ENCODE assay signal across 8 cellular contexts in genomic region chr16:88811850-88812736, GRCh38. TPM values are rescaled to one million over a fixed set of nuclear protein-coding genes. Genes with fewer than 3 reads are reported as not detected.
A peak's percentile ranks its signal among the peaks of the same experiment; 100 is the strongest.
DNase-seq lines count a peak whose midpoint lies in the region; ATAC-seq and TF ChIP-seq lines count a peak whose summit lies in the region.

TSS of gene APRT (minus strand) at chr16:88811928. CDS start at chr16:88811899, 29 bp downstream.

- H3K4me1 ChIP-seq in HUES6 (ENCODE audit: control insufficient read depth, insufficient read depth, low read length): peaks cover 14% of the 10 kb centered on the region
- H3K4me1 ChIP-seq in NT2/D1 (ENCODE audit: insufficient read depth, insufficient read length): peaks cover 30% of the 10 kb centered on the region

- H3K36me3 ChIP-seq in HUES6 (ENCODE audit: control insufficient read depth, insufficient read depth, low read length) (peaks cover 35% of the 10 kb centered on the region), NT2/D1 (ENCODE audit: insufficient read depth, insufficient read length, low read length) (peaks cover 47% of the 10 kb centered on the region)

- TSS peak; percentile 14 for BruUV-seq in Calu3 (replicated peaks; lab: Mats Ljungman, UMichigan)

- CTCF ChIA-PET in Calu3 (lab: Charles Lee): interaction anchor here (0.6 to 3.3 kb wide), 10 partner anchors 19 to 355 kb away, joined by 3 to 16 read pairs (median 4); no protein-coding TSS in a partner anchor

- H3K4me3 Mint-ChIP-seq in Calu3 (ENCODE audit: low read depth, unreplicated experiment) (peak within 1 kb of the TSS; percentile 97), mesothelial cell of epicardium (peak within 1 kb of the TSS; percentile 89)

- H3K27me3 Mint-ChIP-seq in Calu3 (ENCODE audit: unreplicated experiment): no peaks in the 10 kb centered on the region
- no peaks in the 10 kb centered on the region for H3K27me3 Mint-ChIP-seq in mesothelial cell of epicardium (ENCODE audit: low read depth)

- peak; percentile 66 for ATAC-seq in GM21423 (IDR thresholded peaks at IDR 0.05; ENCODE audit: unreplicated experiment)

- DNase-seq in Calu3 (peak; percentile 99), NT2/D1 (ENCODE audit: low read depth, low spot score) (peak; percentile 81), mesothelial cell of epicardium (ENCODE audit: low spot score in 2 of 2, unreplicated experiment in 2 of 2) (peak; percentile 96 to 99)
- DNase-seq in activated CD8-positive, alpha-beta memory T cell treated with anti-CD3 and anti-CD28 coated beads, Interleukin-2, amount 50 U/mL, for 24 hours (ENCODE audit: extremely low read depth): peak; percentile 89
- DNase-seq in stimulated activated CD8-positive, alpha-beta memory T cell treated with anti-CD3 and anti-CD28 coated beads, Interleukin-15, amount 100 ng/mL, for 4 hours (ENCODE audit: low read depth in 2 of 2): peak; percentile 92

- H3K4me1 Mint-ChIP-seq in Calu3 (ENCODE audit: low read depth, unreplicated experiment) (peaks cover 12% of the 10 kb centered on the region), mesothelial cell of epicardium (peaks cover 13% of the 10 kb centered on the region)

- in situ Hi-C loops in endometrial microvascular endothelial cells (cut with HindIII; ENCODE audit: inconsistent ontology term, low pct_unique_long_range_greater_than_20kb, low sequenced_read_pairs): no loop called here

- H3K9me3 Mint-ChIP-seq in Calu3 (ENCODE audit: low read depth, unreplicated experiment) (no peaks in the 10 kb centered on the region), mesothelial cell of epicardium (no peaks in the 10 kb centered on the region)

- H3K27ac ChIP-seq in HUES6 (ENCODE audit: low read depth, low read length): peak within 1 kb of the TSS; percentile 95

- intact Hi-C loops in Calu3 (cut with micrococcal nuclease; ENCODE audit: unreplicated experiment): loop anchor here (2.0 kb wide), 1 partner anchor 359 kb away; the partner anchor contains the start of gene CDH15

- H3K36me3 Mint-ChIP-seq in Calu3 (ENCODE audit: insufficient read depth, unreplicated experiment) (peaks cover 68% of the 10 kb centered on the region), mesothelial cell of epicardium (no peaks in the 10 kb centered on the region)

- H3K27ac Mint-ChIP-seq in Calu3 (ENCODE audit: unreplicated experiment) (peak within 1 kb of the TSS; percentile 97), mesothelial cell of epicardium (peak within 1 kb of the TSS; percentile 98)

- peak within 1 kb of the TSS; percentile 93 for H3K9ac ChIP-seq in HUES6 (ENCODE audit: low read length)
- H3K9ac ChIP-seq in NT2/D1 (ENCODE audit: insufficient read length, low read depth): peak within 1 kb of the TSS; percentile 99

- H3K4me3 ChIP-seq in HUES6 (ENCODE audit: low read depth, low read length) (peak within 1 kb of the TSS; percentile 90), NT2/D1 (ENCODE audit: insufficient read length, low read depth) (peak within 1 kb of the TSS; percentile 89)

- TF ChIP-seq CTCF in Calu3 (IDR thresholded peaks at IDR 0.05; ENCODE audit: unreplicated experiment) (no peak), mesothelial cell of epicardium (IDR thresholded peaks at IDR 0.05; ENCODE audit: unreplicated experiment) (no peak)

- H3K27me3 ChIP-seq in HUES6 (ENCODE audit: control insufficient read depth, insufficient read depth, low read length) (no peaks in the 10 kb centered on the region), NT2/D1 (ENCODE audit: insufficient read depth, insufficient read length) (no peaks in the 10 kb centered on the region)

- no peaks in the 10 kb centered on the region for H3K9me3 ChIP-seq in HUES6 (ENCODE audit: control insufficient read depth, insufficient read depth, low read depth, low read length)
- H3K9me3 ChIP-seq in NT2/D1 (ENCODE audit: insufficient read depth, low read length): no peaks in the 10 kb centered on the region

RNA-seq across cellular contexts. Expression of gene APRT, which starts in this region (rescaled TPM):
- 203 and 207 TPM in 2 replicates for total RNA-seq in Calu3 (2022)
- 253 TPM for total RNA-seq in endometrial microvascular endothelial cells (ENCODE audit: inconsistent ontology term)
- 95.9 to 99.2 TPM (median 96.2 TPM) in 3 replicates for total RNA-seq in mesothelial cell of epicardium

Comparison
In these comparisons a context has a peak if more than half of its experiments do, and no peak if none do; other contexts are left out.
1. Peak in every context shown above with its lines: DNase-seq, ATAC-seq, H3K4me3 ChIP-seq and H3K27ac ChIP-seq.